Comparison of ENCODE assay signal across 8 cellular contexts in the genomic region with DNA sequence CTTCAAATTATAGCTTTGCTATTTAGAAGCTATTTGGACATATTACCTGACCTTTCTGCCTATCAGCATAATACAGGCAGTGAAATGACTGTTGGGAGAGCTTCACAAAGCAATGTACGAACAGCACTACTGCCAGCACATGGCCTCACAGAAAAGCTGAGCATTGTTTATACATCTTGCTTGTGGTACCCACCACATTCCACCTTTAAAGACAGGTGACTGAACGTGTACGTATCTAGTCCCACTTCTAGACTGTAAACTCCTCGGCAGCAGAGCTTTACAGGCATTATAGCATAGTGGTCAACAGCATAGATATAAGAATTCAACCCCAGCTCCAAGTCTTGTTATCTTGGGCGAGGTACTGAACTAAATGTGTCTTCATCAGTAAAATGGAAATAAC. TPM values are rescaled to one million over a fixed set of nuclear protein-coding genes. Genes with fewer than 3 reads are reported as not detected.
DNase-seq lines count a peak whose midpoint lies in the region; ATAC-seq, FAIRE-seq and TF ChIP-seq lines count a peak whose summit lies in the region.

No MANE protein-coding gene starts in this region.

- no peak for DNase-seq in AG10803 (ENCODE audit: low read depth)
- DNase-seq in natural killer cell treated with Interleukin-12 subunit alpha and Interleukin-12 subunit beta and Interleukin-15 and Interleukin-18, amount 100 ng/mL, for 72 hours (ENCODE audit: low spot score) = no peak
- no peak for DNase-seq in posterior vena cava (ENCODE audit: low spot score)
- DNase-seq in omental fat pad (ENCODE audit: low spot score) = no peak
- DNase-seq in H54 (ENCODE audit: insufficient read length, low spot score) = no peak

- no peaks in the 10 kb centered on the region for H3K27me3 Mint-ChIP-seq in natural killer cell treated with Interleukin-12 subunit alpha and Interleukin-12 subunit beta and Interleukin-15 and Interleukin-18, amount 100 ng/mL, for 72 hours

- intact Hi-C loops in posterior vena cava (cut with DNase I) = no loop called here

- no peaks in the 10 kb centered on the region for H3K27me3 ChIP-seq in Loucy (ENCODE audit: insufficient read depth, low read length, poor library complexity, severe bottlenecking)

- TF ChIP-seq POLR2A in H54 (IDR thresholded peaks at IDR 0.05; ENCODE audit: low read depth, low read length) = no peak

- peaks cover 46 to 50% of the 10 kb centered on the region in 2 donors for H3K4me1 Mint-ChIP-seq in natural killer cell treated with Interleukin-12 subunit alpha and Interleukin-12 subunit beta and Interleukin-15 and Interleukin-18, amount 100 ng/mL, for 72 hours (ENCODE audit: low read depth in 2 of 2)

- no peak for ATAC-seq in natural killer cell treated with Interleukin-12 subunit alpha and Interleukin-12 subunit beta and Interleukin-15 and Interleukin-18, amount 100 ng/mL, for 72 hours
- ATAC-seq in HG03342 (IDR thresholded peaks at IDR 0.05; ENCODE audit: unreplicated experiment) = no peak
- ATAC-seq in omental fat pad (ENCODE audit: low FRiP score) = no peak

- 0 out of 2 replicates have a peak, but pooled peaks cover 3% of the 10 kb centered on the region for H3F3A ChIP-seq in Loucy (ENCODE audit: low read depth)

- H3K4me3 ChIP-seq in AG10803 (ENCODE audit: low read length) (peak overlapping the region; percentile 81), Loucy (ENCODE audit: low read length, poor library complexity, severe bottlenecking) (peak overlapping the region; percentile 94)

- H3K4me3 Mint-ChIP-seq in natural killer cell treated with Interleukin-12 subunit alpha and Interleukin-12 subunit beta and Interleukin-15 and Interleukin-18, amount 100 ng/mL, for 72 hours = peak overlapping the region; percentile 86

- H3K4me1 ChIP-seq in Loucy (ENCODE audit: insufficient read depth, low read length, poor library complexity, severe bottlenecking) = peaks cover 56% of the 10 kb centered on the region

- no peaks in the 10 kb centered on the region for H3K36me3 ChIP-seq in Loucy (ENCODE audit: insufficient read depth, low read length)

- peak overlapping the region; percentile 35 for H3K27ac ChIP-seq in cingulate gyrus (ENCODE audit: low read depth, low read length)

- H3K27ac Mint-ChIP-seq in natural killer cell treated with Interleukin-12 subunit alpha and Interleukin-12 subunit beta and Interleukin-15 and Interleukin-18, amount 100 ng/mL, for 72 hours = peak overlapping the region; percentile 80 to 92

- H4K20me1 ChIP-seq in Loucy (ENCODE audit: insufficient read depth, low read length, poor library complexity, severe bottlenecking) = peaks cover 21% of the 10 kb centered on the region

- H3K79me2 ChIP-seq in Loucy (ENCODE audit: insufficient read depth, low read length) = peaks cover 63% of the 10 kb centered on the region

- H3K9me3 Mint-ChIP-seq in natural killer cell treated with Interleukin-12 subunit alpha and Interleukin-12 subunit beta and Interleukin-15 and Interleukin-18, amount 100 ng/mL, for 72 hours = no peaks in the 10 kb centered on the region

- no peaks in the 10 kb centered on the region for H3K9me2 ChIP-seq in Loucy (replicated peaks; ENCODE audit: low read depth, low read length)

- H2AFZ ChIP-seq in Loucy (ENCODE audit: low read length) = no peak overlapping the region

- TF ChIP-seq CTCF in AG10803 (conservative IDR thresholded peaks at IDR 0.05; ENCODE audit: low read length) = no peak
- no peak for TF ChIP-seq CTCF in Loucy (conservative IDR thresholded peaks at IDR 0.05; ENCODE audit: low read length)
- no peak for TF ChIP-seq CTCF in omental fat pad (IDR thresholded peaks at IDR 0.05)

- H3K9me3 ChIP-seq in Loucy (ENCODE audit: insufficient read depth, low read depth, low read length) = no peaks in the 10 kb centered on the region

- H3K4me2 ChIP-seq in Loucy (ENCODE audit: low read depth, low read length, poor library complexity, severe bottlenecking) = peak overlapping the region; percentile 99

- peaks cover 7% of the 10 kb centered on the region for H3K36me3 Mint-ChIP-seq in natural killer cell treated with Interleukin-12 subunit alpha and Interleukin-12 subunit beta and Interleukin-15 and Interleukin-18, amount 100 ng/mL, for 72 hours

- no peak for FAIRE-seq in H54 (lab: Jason Lieb, UNC)

- peak overlapping the region; percentile 97 for H3K9ac ChIP-seq in Loucy (ENCODE audit: low read depth, low read length, poor library complexity, severe bottlenecking)

RNA-seq across cellular contexts. Expression of gene JOSD1, which starts 1.6 kb away (rescaled TPM):
- 10 to 100 TPM; 53.6 to 62.3 TPM for total RNA-seq in natural killer cell treated with Interleukin-12 subunit alpha and Interleukin-12 subunit beta and Interleukin-15 and Interleukin-18, amount 100 ng/mL, for 72 hours
- total RNA-seq in posterior vena cava (10 to 100 TPM; 45.0 to 48.3 TPM), omental fat pad (100 to 1,000 TPM in 1 of 4 donors, 10 to 100 TPM in 3; 61.9 to 130 (median 66.3) TPM)

RNA-seq across cellular contexts. Expression of gene GTPBP1, which starts 6.6 kb away (rescaled TPM):
- 100 to 1,000 TPM; 135 to 192 TPM for total RNA-seq in natural killer cell treated with Interleukin-12 subunit alpha and Interleukin-12 subunit beta and Interleukin-15 and Interleukin-18, amount 100 ng/mL, for 72 hours
- total RNA-seq in posterior vena cava = 10 to 100 TPM; 29.8 to 34.3 TPM
- 10 to 100 TPM; 31.3 to 75.7 (median 51.4) TPM for total RNA-seq in omental fat pad

RNA-seq across cellular contexts. Expression of gene TOMM22, which starts 17.4 kb away (rescaled TPM):
- total RNA-seq in natural killer cell treated with Interleukin-12 subunit alpha and Interleukin-12 subunit beta and Interleukin-15 and Interleukin-18, amount 100 ng/mL, for 72 hours = 100 to 1,000 TPM; 109 to 153 TPM
- 10 to 100 TPM; 40.7 to 42.8 TPM for total RNA-seq in posterior vena cava
- 10 to 100 TPM; 33.4 to 48.4 (median 40.0) TPM for total RNA-seq in omental fat pad

RNA-seq across cellular contexts. Expression of gene CBY1, which starts 42.7 kb away (rescaled TPM):
- total RNA-seq in natural killer cell treated with Interleukin-12 subunit alpha and Interleukin-12 subunit beta and Interleukin-15 and Interleukin-18, amount 100 ng/mL, for 72 hours = 10 to 100 TPM in 1 of 2 donors, 1 to 10 TPM in 1; 8.7 to 12.4 TPM
- 10 to 100 TPM; 22.3 to 25.2 TPM for total RNA-seq in posterior vena cava
- 10 to 100 TPM in 3 of 4 donors, 1 to 10 TPM in 1; 7.6 to 25.9 (median 17.4) TPM for total RNA-seq in omental fat pad

RNA-seq across cellular contexts. Expression of gene FAM227A, which starts 43.0 kb away (rescaled TPM):
- total RNA-seq in natural killer cell treated with Interleukin-12 subunit alpha and Interleukin-12 subunit beta and Interleukin-15 and Interleukin-18, amount 100 ng/mL, for 72 hours = under 1 TPM in 1 of 2 donors, not detected in 1; 0.59 TPM
- total RNA-seq in posterior vena cava (under 1 TPM; 0.43 to 0.83 TPM), omental fat pad (1 to 10 TPM in 1 of 4 donors, under 1 TPM in 3; 0.24 to 7.3 (median 0.73) TPM)
